8 cellular contexts compared by ENCODE assay signal in the genomic region with DNA sequence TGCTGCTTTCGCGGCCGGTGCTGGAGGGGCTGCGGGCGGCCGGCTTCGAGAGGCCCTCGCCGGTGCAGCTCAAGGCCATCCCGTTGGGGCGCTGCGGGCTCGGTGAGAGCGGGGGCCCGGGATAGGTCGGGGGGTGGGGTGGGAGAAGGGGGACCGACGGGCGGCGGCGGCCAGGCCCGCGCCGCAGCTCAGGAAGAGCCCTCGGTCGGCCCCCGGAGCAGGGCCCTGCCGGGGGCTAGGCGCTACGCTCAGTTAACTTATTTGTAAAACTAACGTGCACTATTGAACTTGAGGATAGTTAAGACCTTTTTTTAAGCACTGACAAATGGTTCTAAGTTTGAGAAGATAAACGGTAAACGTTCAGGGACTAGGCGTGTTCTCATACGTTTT. TPM values are rescaled to one million over a fixed set of nuclear protein-coding genes. Genes with fewer than 3 reads are reported as not detected.
DNase-seq lines count a peak whose midpoint lies in the region; ATAC-seq, FAIRE-seq and TF ChIP-seq lines count a peak whose summit lies in the region.

No MANE protein-coding gene starts in this region.

- H3K27me3 ChIP-seq in astrocyte (ENCODE audit: insufficient read depth, low read length) (no peaks in the 10 kb centered on the region), left lung (no peaks in the 10 kb centered on the region), transverse colon (no peaks in the 10 kb centered on the region)

- no peaks in the 10 kb centered on the region for H3K9me3 ChIP-seq in astrocyte (ENCODE audit: insufficient read depth, low read depth, low read length)
- H3K9me3 ChIP-seq in left lung, result no peaks in the 10 kb centered on the region
- H3K9me3 ChIP-seq in transverse colon, result no peaks in the 10 kb centered on the region

- FAIRE-seq in astrocyte (lab: Jason Lieb, UNC), result no peak

- no peaks in the 10 kb centered on the region for H3K9me3 Mint-ChIP-seq in astrocyte (ENCODE audit: unreplicated experiment)

- H4K20me1 ChIP-seq in astrocyte (ENCODE audit: insufficient read depth, low read length), result peaks cover 13% of the 10 kb centered on the region

- no peak for TF ChIP-seq CTCF in astrocyte (IDR thresholded peaks at IDR 0.05; ENCODE audit: insufficient read depth, low read depth, low read length)
- TF ChIP-seq CTCF in left lung (IDR thresholded peaks at IDR 0.05), result no peak
- no peak for TF ChIP-seq CTCF in transverse colon (IDR thresholded peaks at IDR 0.05)

- H3K27ac Mint-ChIP-seq in astrocyte (ENCODE audit: unreplicated experiment), result peak overlapping the region; percentile 72

- intact Hi-C loops in left lung (cut with DNase I), result loop anchor here in 1 of 2 donors (10.0 kb wide), 1 partner anchor 251 kb away; the partner anchor contains the start of genes ADORA3 and TMIGD3
- intact Hi-C loops in transverse colon (cut with DNase I; ENCODE audit: low total_unique reads), result loop anchor here (10.0 kb wide), 1 partner anchor 251 kb away; the partner anchor contains the start of genes ADORA3 and TMIGD3

- peaks cover 7% of the 10 kb centered on the region for H3K4me1 Mint-ChIP-seq in astrocyte (ENCODE audit: low read depth, unreplicated experiment)

- DNase-seq in astrocyte (ENCODE audit: low read depth) (no peak), left lung (no peak), transverse colon (no peak), UCSD-AML1 (lab: John Stamatoyannopoulos, UW; ENCODE audit: unreplicated experiment) (no peak)
- DNase-seq in activated CD4-positive, alpha-beta T cell treated with anti-CD3 and anti-CD28 coated beads for 4 hours, result no peak

- peaks cover 41% of the 10 kb centered on the region for H3K79me2 ChIP-seq in astrocyte (ENCODE audit: insufficient read depth, low read length)

- peak overlapping the region; percentile 90 for H3K4me3 ChIP-seq in astrocyte (ENCODE audit: insufficient read depth, low read depth, low read length)
- H3K4me3 ChIP-seq in left lung, result peak overlapping the region; percentile 63 to 78
- peak overlapping the region; percentile 47 to 87 (median 68) for H3K4me3 ChIP-seq in transverse colon

- WGBS in transverse colon (ENCODE audit: low coverage in 1 of 2), 2 donors, result 0% methylated on average over 3 to 24 of the region's 35 CpGs

- ATAC-seq in GM18909 (IDR thresholded peaks at IDR 0.05; ENCODE audit: poor library complexity, unreplicated experiment) (peak; percentile 3), HG03175 (IDR thresholded peaks at IDR 0.05; ENCODE audit: unreplicated experiment) (peak; percentile 20), left lung (peak; percentile 33), GM21576 (IDR thresholded peaks at IDR 0.05; ENCODE audit: unreplicated experiment) (no peak)

- H3K36me3 ChIP-seq in astrocyte (ENCODE audit: insufficient read depth, low read length) (peaks cover 13% of the 10 kb centered on the region), left lung (peaks cover 0 to 21% of the 10 kb centered on the region in 2 donors), transverse colon (peaks cover 0 to 8% (median 4%) of the 10 kb centered on the region in 4 donors)

- peak overlapping the region; percentile 94 for H3K9ac ChIP-seq in astrocyte (ENCODE audit: low read length)

- no peaks in the 10 kb centered on the region for H3K36me3 Mint-ChIP-seq in astrocyte (ENCODE audit: low read depth, unreplicated experiment)

- H3K4me1 ChIP-seq in astrocyte (ENCODE audit: insufficient read depth, low read length) (peaks cover 16% of the 10 kb centered on the region), left lung (peaks cover 12 to 28% of the 10 kb centered on the region in 2 donors), transverse colon (peaks cover 0 to 33% (median 22%) of the 10 kb centered on the region in 4 donors)

- TF ChIP-seq POLR2A in transverse colon (IDR thresholded peaks at IDR 0.05), result no peak

- in situ Hi-C loops in transverse colon (cut with MboI; ENCODE audit: low pct_ligation_motif_present in 1 of 4, low pct_unique_long_range_greater_than_20kb in 1 of 4, low sequenced_read_pairs in 3 of 4), result loop anchor here in 3 of 4 donors (10.0 to 25.0 kb wide), 4 partner anchors 241 to 544 kb away; partner anchors contain the start of genes ADORA3 (in 1 of the 3), DENND2D (in 1 of the 3) and TMIGD3 (in 1 of the 3)

- peak overlapping the region; percentile 92 for H3K4me3 Mint-ChIP-seq in astrocyte (ENCODE audit: unreplicated experiment)

- peak overlapping the region; percentile 93 for H3K27ac ChIP-seq in astrocyte (ENCODE audit: low read depth, low read length)
- H3K27ac ChIP-seq in left lung, result peak overlapping the region; percentile 92 to 95
- peak overlapping the region; percentile 87 to 96 (median 89) for H3K27ac ChIP-seq in transverse colon

- peak overlapping the region; percentile 98 for H3K4me2 ChIP-seq in astrocyte (ENCODE audit: low read length)

- TF ChIP-seq EP300 in transverse colon (IDR thresholded peaks at IDR 0.05; ENCODE audit: low read depth), result no peak

- peaks cover 4% of the 10 kb centered on the region for H3K27me3 Mint-ChIP-seq in astrocyte (ENCODE audit: low read depth, unreplicated experiment)

- H2AFZ ChIP-seq in astrocyte (ENCODE audit: low read depth, low read length), result peak overlapping the region; percentile 97

RNA-seq across cellular contexts. Expression of gene DDX20, which starts 0.4 kb away (rescaled TPM):
- total RNA-seq in astrocyte, result 13.1 and 15.4 TPM in 2 replicates
- total RNA-seq in left lung, result 10 to 100 TPM; 10.6 to 12.2 TPM
- 10 to 100 TPM in 2 of 4 donors, 1 to 10 TPM in 2; 7.1 to 17.1 (median 12.2) TPM for total RNA-seq in transverse colon

RNA-seq across cellular contexts. Expression of gene INKA2, which starts 16.9 kb away (rescaled TPM):
- total RNA-seq in astrocyte (7.3 and 12.6 TPM in 2 replicates), left lung (10 to 100 TPM in 1 of 2 donors, 1 to 10 TPM in 1; 7.2 to 13.8 TPM), transverse colon (1 to 10 TPM in 2 of 4 donors, not detected in 2; 1.8 to 2.7 TPM)
